ENCODE assay signal across 8 cellular contexts in the genomic region with DNA sequence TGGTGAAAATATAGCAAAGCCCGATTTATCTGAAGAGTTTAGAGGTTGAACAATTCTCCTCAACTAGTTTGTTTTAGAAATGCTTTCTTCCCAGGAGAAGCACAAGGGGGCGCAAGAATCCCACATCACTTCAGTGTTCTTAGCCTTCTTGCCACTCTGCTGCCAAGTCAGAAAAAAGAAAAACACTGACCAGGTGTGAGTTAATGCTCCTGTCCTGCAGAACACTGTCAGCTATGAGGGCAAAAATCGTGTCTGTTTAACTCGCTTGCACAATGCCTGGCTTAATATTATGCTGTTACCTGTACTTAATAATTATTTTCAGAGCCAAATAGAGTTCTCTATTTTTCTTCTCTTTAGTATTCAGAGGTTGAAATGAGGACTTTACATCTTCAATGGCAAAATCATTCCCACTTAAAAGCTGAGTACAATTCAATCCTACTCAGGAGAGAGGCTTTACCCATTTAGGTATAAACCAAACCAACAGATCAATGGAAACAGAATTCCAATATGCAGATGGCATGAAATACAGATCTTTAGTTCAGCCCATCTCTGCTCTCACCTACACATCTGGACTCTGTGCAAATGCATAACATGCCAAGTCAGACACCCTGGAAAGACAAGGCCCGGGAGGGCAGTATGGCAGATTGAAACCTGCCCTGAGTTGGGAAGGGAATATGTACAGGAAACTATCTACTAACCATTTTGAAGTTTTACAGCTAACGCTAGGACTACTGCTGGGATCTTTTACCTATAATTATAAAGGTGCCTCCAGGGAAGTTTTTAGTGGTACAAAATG.
A peak's percentile ranks its signal among the peaks of the same experiment; 100 is the strongest.
DNase-seq lines count a peak whose midpoint lies in the region; ATAC-seq, FAIRE-seq and TF ChIP-seq lines count a peak whose summit lies in the region.

No MANE protein-coding gene starts in this region.

- no TSS peak for BruUV-seq in OCI-LY7 (replicated peaks; lab: Mats Ljungman, UMichigan)

- no peak overlapping the region for H3K4me3 Mint-ChIP-seq in CD8-positive, alpha-beta T cell
- no peak overlapping the region for H3K4me3 Mint-ChIP-seq in activated T-cell treated with anti-CD3 and anti-CD28 coated beads, Interleukin-2, amount 50 U/mL, for 24 hours
- no peak overlapping the region for H3K4me3 Mint-ChIP-seq in nephron

- peaks cover 12% of the 10 kb centered on the region for H3K36me3 ChIP-seq in CD8-positive, alpha-beta T cell (ENCODE audit: insufficient read depth, low read length)
- H3K36me3 ChIP-seq in OCI-LY7 (ENCODE audit: insufficient read depth, low read length) (peaks cover 84% of the 10 kb centered on the region), esophagus squamous epithelium (peaks cover under 1 to 95% (median 17%) of the 10 kb centered on the region in 3 donors), stomach (peaks cover 59 to 92% (median 84%) of the 10 kb centered on the region in 4 donors)

- FAIRE-seq in HTR-8/SVneo (lab: Jason Lieb, UNC), result no peak

- H3K4me3 ChIP-seq in CD8-positive, alpha-beta T cell (ENCODE audit: low read depth, low read length), result no peak overlapping the region
- no peak overlapping the region for H3K4me3 ChIP-seq in OCI-LY7 (ENCODE audit: low read depth, low read length, poor library complexity, severe bottlenecking)
- H3K4me3 ChIP-seq in esophagus squamous epithelium, result no peak overlapping the region
- no peak overlapping the region for H3K4me3 ChIP-seq in stomach

- TF ChIP-seq EP300 in stomach (IDR thresholded peaks at IDR 0.05), result no peak

- CTCF ChIA-PET in CD8-positive, alpha-beta T cell (lab: Charles Lee), result interaction anchor here (0.6 to 33.2 kb wide), 34 partner anchors 8 to 298 kb away, joined by 3 to 762 read pairs (median 4); a partner anchor contains a TSS
- CTCF ChIA-PET in OCI-LY7 (lab: Charles Lee; ENCODE audit: unreplicated experiment), result no interaction called here

- TF ChIP-seq POLR2A in esophagus squamous epithelium (IDR thresholded peaks at IDR 0.05), result no peak
- TF ChIP-seq POLR2A in stomach (IDR thresholded peaks at IDR 0.05), result no peak

- H3K79me2 ChIP-seq in OCI-LY7 (ENCODE audit: insufficient read depth, low read depth, low read length), result no peaks in the 10 kb centered on the region

- no peaks in the 10 kb centered on the region for H3K9me2 ChIP-seq in OCI-LY7 (ENCODE audit: insufficient read depth, low read length)

- POLR2A ChIA-PET in CD8-positive, alpha-beta T cell (lab: Charles Lee), result interaction anchor here (1.0 to 2.7 kb wide), 5 partner anchors 17 to 153 kb away, joined by 5 to 32 read pairs (median 6); a partner anchor contains a TSS
- POLR2A ChIA-PET in OCI-LY7 (lab: Charles Lee), result interaction anchor here (0.6 to 1.7 kb wide), 3 partner anchors 10 to 154 kb away, joined by 3 read pairs; no protein-coding TSS in a partner anchor

- H3K36me3 Mint-ChIP-seq in CD8-positive, alpha-beta T cell, result peaks cover 72% of the 10 kb centered on the region
- H3K36me3 Mint-ChIP-seq in activated T-cell treated with anti-CD3 and anti-CD28 coated beads, Interleukin-2, amount 50 U/mL, for 24 hours (ENCODE audit: low read depth), result peaks cover 85% of the 10 kb centered on the region
- H3K36me3 Mint-ChIP-seq in nephron (ENCODE audit: low read depth), result peaks cover 4% of the 10 kb centered on the region

- no peaks in the 10 kb centered on the region for H3K9me3 Mint-ChIP-seq in CD8-positive, alpha-beta T cell
- no peaks in the 10 kb centered on the region for H3K9me3 Mint-ChIP-seq in activated T-cell treated with anti-CD3 and anti-CD28 coated beads, Interleukin-2, amount 50 U/mL, for 24 hours
- no peaks in the 10 kb centered on the region for H3K9me3 Mint-ChIP-seq in nephron

- DNase-seq in CD8-positive, alpha-beta T cell, result peak; percentile 49 to 84 (median 70)
- DNase-seq in HTR-8/SVneo (ENCODE audit: insufficient read length, low spot score) (peak; percentile 50), OCI-LY7 (ENCODE audit: low spot score) (peak; percentile 83), esophagus squamous epithelium (lab: John Stamatoyannopoulos, UW) (no peak), stomach (peak; percentile 73)
- peak; percentile 69 for DNase-seq in activated T-cell treated with anti-CD3 and anti-CD28 coated beads, Interleukin-2, amount 50 U/mL, for 24 hours

- H4K20me1 ChIP-seq in OCI-LY7 (ENCODE audit: insufficient read depth, low read length), result peaks cover 4% of the 10 kb centered on the region; the same call in 1 of the 2 replicates

- no peaks in the 10 kb centered on the region for H3K27me3 Mint-ChIP-seq in CD8-positive, alpha-beta T cell (ENCODE audit: low read depth)
- no peaks in the 10 kb centered on the region for H3K27me3 Mint-ChIP-seq in activated T-cell treated with anti-CD3 and anti-CD28 coated beads, Interleukin-2, amount 50 U/mL, for 24 hours
- H3K27me3 Mint-ChIP-seq in nephron (ENCODE audit: low read depth), result no peaks in the 10 kb centered on the region

- peaks cover 63% of the 10 kb centered on the region for H3K4me1 Mint-ChIP-seq in CD8-positive, alpha-beta T cell (ENCODE audit: low read depth)
- peaks cover 60% of the 10 kb centered on the region for H3K4me1 Mint-ChIP-seq in activated T-cell treated with anti-CD3 and anti-CD28 coated beads, Interleukin-2, amount 50 U/mL, for 24 hours (ENCODE audit: low read depth)
- no peaks in the 10 kb centered on the region for H3K4me1 Mint-ChIP-seq in nephron

- H3K9me3 ChIP-seq in CD8-positive, alpha-beta T cell (ENCODE audit: low read length), result no peaks in the 10 kb centered on the region
- H3K9me3 ChIP-seq in OCI-LY7 (ENCODE audit: low read length) (no peaks in the 10 kb centered on the region), esophagus squamous epithelium (no peaks in the 10 kb centered on the region), stomach (no peaks in the 10 kb centered on the region)

- H3K4me1 ChIP-seq in CD8-positive, alpha-beta T cell (ENCODE audit: insufficient read depth, low read length), result peaks cover 47% of the 10 kb centered on the region
- peaks cover 4% of the 10 kb centered on the region for H3K4me1 ChIP-seq in OCI-LY7 (ENCODE audit: insufficient read depth, low read length, poor library complexity, severe bottlenecking)
- peaks cover 10 to 67% (median 49%) of the 10 kb centered on the region in 3 donors for H3K4me1 ChIP-seq in esophagus squamous epithelium
- peaks cover 37 to 65% (median 52%) of the 10 kb centered on the region in 4 donors for H3K4me1 ChIP-seq in stomach

- H3K4me2 ChIP-seq in OCI-LY7 (ENCODE audit: low read length), result no peak overlapping the region

- peak overlapping the region; percentile 86 for H3K27ac Mint-ChIP-seq in CD8-positive, alpha-beta T cell
- H3K27ac Mint-ChIP-seq in activated T-cell treated with anti-CD3 and anti-CD28 coated beads, Interleukin-2, amount 50 U/mL, for 24 hours, result peak overlapping the region; percentile 72
- H3K27ac Mint-ChIP-seq in nephron, result peak overlapping the region in 1 of 3 experiments; percentile 20

- TF ChIP-seq CTCF in CD8-positive, alpha-beta T cell (IDR thresholded peaks at IDR 0.05), result peak; percentile 88
- peak; percentile 98 for TF ChIP-seq CTCF in OCI-LY7 (conservative IDR thresholded peaks at IDR 0.05; ENCODE audit: low read length)
- peak; percentile 41 to 87 (median 83) for TF ChIP-seq CTCF in esophagus squamous epithelium (IDR thresholded peaks at IDR 0.05)
- peak; percentile 82 to 93 (median 84) for TF ChIP-seq CTCF in nephron (IDR thresholded peaks at IDR 0.05; ENCODE audit: unreplicated experiment in 3 of 3)
- peak in 5 of 7 experiments; percentile 59 to 87 (median 76) for TF ChIP-seq CTCF in stomach (IDR thresholded peaks at IDR 0.05)

- no peak overlapping the region for H2AFZ ChIP-seq in OCI-LY7 (ENCODE audit: low read length)

- ATAC-seq in CD8-positive, alpha-beta T cell, result peak; percentile 76
- no peak for ATAC-seq in HG03159 (IDR thresholded peaks at IDR 0.05; ENCODE audit: unreplicated experiment)

- H3K27ac ChIP-seq in CD8-positive, alpha-beta T cell (ENCODE audit: low read depth, low read length), result no peak overlapping the region
- H3K27ac ChIP-seq in OCI-LY7 (ENCODE audit: low read depth, low read length, poor library complexity, severe bottlenecking) (no peak overlapping the region), esophagus squamous epithelium (peak overlapping the region; percentile 41 to 89 (median 74)), stomach (peak overlapping the region in 4 of 5 donors; percentile 12 to 86 (median 59))

- WGBS in esophagus squamous epithelium, 2 donors, result 7 to 16% methylated on average over 6 of the region's 6 CpGs
- 20 to 25% (median 24%) methylated on average over 6 of the region's 6 CpGs for WGBS in stomach, 5 donors

- no peaks in the 10 kb centered on the region for H3K27me3 ChIP-seq in CD8-positive, alpha-beta T cell (ENCODE audit: insufficient read depth, low read length)
- H3K27me3 ChIP-seq in esophagus squamous epithelium, result no peaks in the 10 kb centered on the region
- no peaks in the 10 kb centered on the region for H3K27me3 ChIP-seq in stomach

- intact Hi-C loops in CD8-positive, alpha-beta T cell (cut with DNase I, micrococcal nuclease), result loop anchor here (1.0 to 2.0 kb wide), 5 partner anchors 17 to 153 kb away; a partner anchor contains a TSS
- intact Hi-C loops in OCI-LY7 (cut with micrococcal nuclease; ENCODE audit: unreplicated experiment) (loop anchor here (1.0 to 5.0 kb wide), 2 partner anchors 103 to 152 kb away; a partner anchor contains a TSS), esophagus squamous epithelium (cut with DNase I) (loop anchor here (5.0 kb wide), 1 partner anchor 153 kb away; a partner anchor contains a TSS), stomach (cut with DNase I; ENCODE audit: low total_unique reads) (loop anchor here (5.0 kb wide), 1 partner anchor 153 kb away; a partner anchor contains a TSS)

Comparison
In these comparisons a context has a peak if more than half of its experiments do, and no peak if none do; other contexts are left out.
1. H3K27ac ChIP-seq: peak in esophagus squamous epithelium (4 of 4) and stomach (4 of 5); none in CD8-positive, alpha-beta T cell (single experiment) and OCI-LY7 (single experiment).
2. Peak in every context shown above with its lines, with median percentiles within 50 percentile points of each other: CTCF ChIP-seq.